ENCODE assay signal across 28 cellular contexts in the genomic region with DNA sequence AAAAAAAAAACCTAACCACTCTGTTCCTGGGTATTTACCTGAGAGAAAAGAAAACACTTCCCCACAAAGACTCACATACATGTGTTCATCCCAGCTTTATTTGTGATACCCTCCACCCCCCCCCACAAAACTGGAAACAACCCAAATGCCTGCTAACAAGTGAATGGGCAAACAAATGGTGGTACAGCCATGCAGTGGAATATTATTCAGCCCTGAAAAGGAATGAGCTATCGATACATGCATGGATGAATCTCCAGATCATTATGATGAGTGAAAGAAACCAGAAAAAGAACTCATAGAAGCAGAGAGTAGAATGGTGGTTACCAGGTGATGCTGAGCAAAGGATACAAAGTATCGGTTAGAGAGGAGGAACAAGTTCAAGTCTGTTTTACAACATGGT. TPM values are rescaled to one million over a fixed set of nuclear protein-coding genes. Genes with fewer than 3 reads are reported as not detected.
DNase-seq lines count a peak whose midpoint lies in the region; ATAC-seq, FAIRE-seq and TF ChIP-seq lines count a peak whose summit lies in the region.
"Had no signal": no experiment of that assay in that cellular context is flagged by ENCODE, and none has a peak within 500 bp of the region (broad histone marks: within the 10 kb centered on the region; RNA-seq: fewer than 3 reads in every experiment).

No MANE protein-coding gene starts in this region.

- H3K9ac ChIP-seq in K562 (ENCODE audit: insufficient read depth in 1 of 2, low read depth in 2 of 2, low read length in 2 of 2) (no peak overlapping the region), H1 (replicated peaks in 1 of 4; ENCODE audit: extremely low read depth in 1 of 4, low read depth in 3 of 4, low read length in 3 of 4) (no peak overlapping the region)
- H3K9ac ChIP-seq: BLaER1 had no signal

- H4K91ac ChIP-seq in H1 (replicated peaks; ENCODE audit: insufficient read length, low read length) = no peak overlapping the region

- ATAC-seq in K562 = no peak
- ATAC-seq: A549, GM12878 had no signal

- no peak overlapping the region for H3K18ac ChIP-seq in H1 (ENCODE audit: extremely low read depth, low read length)

- H2BK5ac ChIP-seq in H1 (ENCODE audit: low read depth, low read length) = no peak overlapping the region

- H2BK15ac ChIP-seq in H1 (ENCODE audit: low read length) = no peak overlapping the region

- FAIRE-seq in K562 (lab: Jason Lieb, UNC) (no peak), H1 (lab: Jason Lieb, UNC) (no peak)
- FAIRE-seq: A549, GM12878, GM12892, GM18507 had no signal

- 35% methylated on average over 2 of the region's 2 CpGs for WGBS in K562 (ENCODE audit: insufficient coverage, low coverage, missing lambda C conversion rate)
- WGBS in H1 (ENCODE audit: extremely low coverage in 1 of 2, insufficient coverage in 1 of 2, insufficient read length in 1 of 2, insufficient replicate concordance in 2 of 2, low coverage in 1 of 2, low lambda C conversion rate in 2 of 2, missing lambda C conversion rate in 1 of 2), 2 experiments = 90% methylated on average over 2 of the region's 2 CpGs; no CpG with 5 or more reads in 1 of the 2 experiments

- H3K79me2 ChIP-seq in K562 (ENCODE audit: control insufficient read depth, insufficient read depth, low read length) (no peaks in the 10 kb centered on the region), H1 (ENCODE audit: control insufficient read depth in 1 of 2, insufficient read depth in 2 of 2, low read length in 2 of 2) (no peaks in the 10 kb centered on the region)

- H3K23ac ChIP-seq in H1 (ENCODE audit: insufficient read length) = no peak overlapping the region

- H2BK12ac ChIP-seq in H1 (ENCODE audit: low read depth, low read length) = no peak overlapping the region

- in situ Hi-C loops in K562 (cut with MboI) = no loop called here

- H3K36me3 ChIP-seq in HEK293 (ENCODE audit: control insufficient read depth in 2 of 2, insufficient read depth in 1 of 2, low read length in 2 of 2) = no peaks in the 10 kb centered on the region
- H3K36me3 ChIP-seq in K562 (ENCODE audit: control insufficient read depth, insufficient read depth, low read length) = no peaks in the 10 kb centered on the region
- no peaks in the 10 kb centered on the region for H3K36me3 ChIP-seq in H1 (ENCODE audit: control insufficient read depth in 2 of 4, insufficient read depth in 4 of 4, low read length in 3 of 4)
- H3K36me3 ChIP-seq: BE2C, BLaER1 had no signal

- no peak overlapping the region for H3K4me3 ChIP-seq in HEK293 (ENCODE audit: low read depth, low read length)
- H3K4me3 ChIP-seq in K562 = no peak overlapping the region
- no peak overlapping the region for H3K4me3 ChIP-seq in H1 (ENCODE audit: extremely low read depth in 1 of 4, insufficient read depth in 2 of 4, low read depth in 3 of 4, low read length in 4 of 4)
- H3K4me3 ChIP-seq: A549, BLaER1, GM12878 had no signal

- H2AK5ac ChIP-seq in H1 (ENCODE audit: low read depth, low read length) = no peak overlapping the region

- no peak overlapping the region for H3K14ac ChIP-seq in H1 (ENCODE audit: insufficient read length)

- no peak overlapping the region for H3K4ac ChIP-seq in H1 (replicated peaks; ENCODE audit: insufficient read length, low read depth, low read length)

- H3K4me2 ChIP-seq in K562 (ENCODE audit: insufficient read depth, low read length) (no peak overlapping the region), H1 (ENCODE audit: insufficient read depth in 1 of 2, low read depth in 2 of 2, low read length in 2 of 2) (no peak overlapping the region)
- H3K4me2 ChIP-seq: A549, BLaER1 had no signal

- H3K56ac ChIP-seq in H1 (replicated peaks; ENCODE audit: insufficient read length, low read depth, low read length) = no peak overlapping the region

- H3K27ac ChIP-seq in HEK293 (ENCODE audit: extremely low read depth, low read depth, low read length) = no peak overlapping the region
- H3K27ac ChIP-seq in K562 (ENCODE audit: extremely low read depth, low read depth, low read length) = no peak overlapping the region
- no peak overlapping the region for H3K27ac ChIP-seq in H1 (ENCODE audit: low read depth, low read length)
- H3K27ac ChIP-seq: 22Rv1, A549, BLaER1 had no signal

- no peaks in the 10 kb centered on the region for H3K9me1 ChIP-seq in K562 (ENCODE audit: control insufficient read depth, insufficient read depth, low read length)

- TF ChIP-seq CTCF in HEK293 (tag by site-specific recombination; IDR thresholded peaks at IDR 0.05) (no peak), K562 (IDR thresholded peaks at IDR 0.05 in 2 of 3, conservative IDR thresholded peaks at IDR 0.05 in 1 of 3; ENCODE audit: insufficient read depth in 2 of 3, low read depth in 1 of 3, low read length in 3 of 3) (no peak), H1 (IDR thresholded peaks at IDR 0.05; ENCODE audit: control extremely low read depth in 1 of 3, insufficient read depth in 1 of 3, low read depth in 1 of 3, low read length in 3 of 3) (no peak)

- no peaks in the 10 kb centered on the region for H3K9me3 ChIP-seq in HEK293 (ENCODE audit: control insufficient read depth, insufficient read depth, low read depth, low read length)
- no peaks in the 10 kb centered on the region for H3K9me3 ChIP-seq in K562 (replicated peaks; ENCODE audit: control insufficient read depth, insufficient read depth, low read depth, low read length)
- peaks cover 0 to 3% of the 10 kb centered on the region in 2 experiments; a peak in 1 of 4 replicates for H3K9me3 ChIP-seq in H1 (ENCODE audit: insufficient read depth in 2 of 2, low read depth in 1 of 2, low read length in 1 of 2)
- H3K9me3 ChIP-seq: A549, BE2C, BLaER1 had no signal

- H2BK120ac ChIP-seq in H1 (replicated peaks; ENCODE audit: low read depth, low read length) = no peak overlapping the region

- H3K79me1 ChIP-seq in H1 (ENCODE audit: low read depth, low read length) = no peaks in the 10 kb centered on the region

- H2AFZ ChIP-seq in K562 (ENCODE audit: low read depth, low read length) (no peak overlapping the region), H1 (ENCODE audit: low read length) (no peak overlapping the region)

- H4K8ac ChIP-seq in H1 (ENCODE audit: extremely low read depth, insufficient read depth, low read length) = no peak overlapping the region

- H3K27me3 ChIP-seq in K562 (ENCODE audit: control insufficient read depth in 2 of 2, insufficient read depth in 2 of 2, low read length in 2 of 2) (peaks cover 21 to 47% of the 10 kb centered on the region in 2 experiments), H1 (replicated peaks in 1 of 4; ENCODE audit: control insufficient read depth in 3 of 4, extremely low read depth in 1 of 4, insufficient read depth in 3 of 4, low read length in 3 of 4) (no peaks in the 10 kb centered on the region)
- H3K27me3 ChIP-seq: BE2C, BLaER1 had no signal

- CTCF ChIA-PET in HEK293 (lab: Yijun Ruan, JAX) (no interaction called here), K562 (lab: Yijun Ruan, JAX; ENCODE audit: low intra/inter-chr PET ratio) (interaction anchor here (0.6 to 0.7 kb wide), 2 partner anchors 213 to 577 kb away, joined by 3 to 4 read pairs; no protein-coding TSS in a partner anchor), H1 (lab: Charles Lee; ENCODE audit: partially characterized antibody) (interaction anchor here (1.7 to 1.8 kb wide), 2 partner anchors 83 to 224 kb away, joined by 4 to 5 read pairs; no protein-coding TSS in a partner anchor)

- BruUV-seq in K562 (replicated peaks; lab: Mats Ljungman, UMichigan) = no TSS peak

- no peak overlapping the region for H2BK20ac ChIP-seq in H1 (ENCODE audit: low read length)

- no peak for TF ChIP-seq POLR2A in K562 (conservative IDR thresholded peaks at IDR 0.05)
- no peak for TF ChIP-seq POLR2A in H1 (IDR thresholded peaks at IDR 0.05; ENCODE audit: control extremely low read depth in 1 of 2, low read depth in 2 of 2, low read length in 2 of 2)

- no peak for TF ChIP-seq RAD21 in K562 (CRISPR knock-in tag; conservative IDR thresholded peaks at IDR 0.05 in 1 of 2, IDR thresholded peaks at IDR 0.05 in 1 of 2)
- TF ChIP-seq RAD21 in H1 (IDR thresholded peaks at IDR 0.05 in 1 of 2, conservative IDR thresholded peaks at IDR 0.05 in 1 of 2; ENCODE audit: low read depth in 2 of 2, low read length in 2 of 2) = no peak

- H3K23me2 ChIP-seq in H1 (ENCODE audit: low read depth, low read length) = no peaks in the 10 kb centered on the region

- H3K4me1 ChIP-seq in HEK293 (ENCODE audit: control insufficient read depth, insufficient read depth, low read length) = no peaks in the 10 kb centered on the region
- H3K4me1 ChIP-seq in K562 (replicated peaks in 1 of 2; ENCODE audit: control insufficient read depth in 2 of 2, insufficient read depth in 2 of 2, low read length in 2 of 2) = peaks cover 0 to 2% of the 10 kb centered on the region in 2 experiments; a peak in 2 of 5 replicates
- no peaks in the 10 kb centered on the region for H3K4me1 ChIP-seq in H1 (replicated peaks in 1 of 4; ENCODE audit: control insufficient read depth in 3 of 4, insufficient read depth in 4 of 4, low read length in 3 of 4)
- H3K4me1 ChIP-seq: BE2C, BLaER1 had no signal

- POLR2A ChIA-PET in HEK293 (lab: Yijun Ruan, JAX) = no interaction called here
- POLR2A ChIA-PET in K562 (lab: Yijun Ruan, JAX) = no interaction called here
- POLR2A ChIA-PET in H1 (lab: Charles Lee; ENCODE audit: partially characterized antibody) = no interaction called here

- H4K20me1 ChIP-seq in K562 (replicated peaks; ENCODE audit: control insufficient read depth, insufficient read depth, low read length) (no peaks in the 10 kb centered on the region), H1 (replicated peaks in 1 of 2; ENCODE audit: control insufficient read depth in 1 of 2, insufficient read depth in 2 of 2, low read length in 2 of 2) (no peaks in the 10 kb centered on the region)
- H4K20me1 ChIP-seq: BLaER1 had no signal

- TF ChIP-seq EP300 in K562 (IDR thresholded peaks at IDR 0.05; ENCODE audit: low read length) = no peak
- no peak for TF ChIP-seq EP300 in H1 (IDR thresholded peaks at IDR 0.05; ENCODE audit: borderline replicate concordance in 1 of 2, low read depth in 2 of 2, low read length in 2 of 2)

- H4K5ac ChIP-seq in H1 (ENCODE audit: insufficient read length, low read depth, low read length) = no peak overlapping the region

- no peak for DNase-seq in K562 (ENCODE audit: extremely low read depth in 1 of 4, low spot score in 3 of 4)
- DNase-seq in H1 (ENCODE audit: low read depth in 1 of 2, low spot score in 2 of 2) = no peak
- no peak for DNase-seq in Ammon's horn (ENCODE audit: low spot score)
- DNase-seq in germinal center (ENCODE audit: low spot score) = no peak
- DNase-seq: AML-193; BE2C; C1 segment of cervical spinal cord; CD4-positive, alpha-beta memory T cell; CD4-positive, CD25-positive, alpha-beta regulatory T cell; CD8-positive, alpha-beta memory T cell; COR-L47; DMS 273 treated with DMSO at 0.1 percent for 48 hours; DMS153; DMS53; DMS79; DND-41; EL; GDM1 had no signal

- intact Hi-C loops in K562 (cut with micrococcal nuclease) = no loop called here

RNA-seq across cellular contexts. Expression of a gene that starts 38.0 kb away (rescaled TPM):
- not detected in 2 replicates for total RNA-seq in K562 (2011; cell fraction: chromatin; rRNA removed; ENCODE audit: low replicate concordance)
- total RNA-seq in K562 (2011; cell fraction: nucleolus; rRNA removed) = not detected in 2 replicates
- total RNA-seq in K562 (2011; cell fraction: nucleoplasm; rRNA removed) = not detected in 2 replicates
- total RNA-seq in K562 (2014; rRNA removed) (not detected in 2 replicates), K562 (2014; rRNA removed; fragmentation: Illumina TruSeq; extraction: Trizol) (not detected in 2 replicates), K562 (2015; rRNA removed; fragmentation: Illumina TruSeq; extraction: Trizol) (not detected in 2 replicates), K562 (2021) (not detected in 2 replicates)
- polyA plus RNA-seq in K562 (2011; rRNA removed) (0.16 and 0.29 TPM in 2 replicates), K562 (2014; fragmentation: Illumina TruSeq; extraction: Trizol) (not detected in 2 replicates), K562 (2014; fragmentation: Nextera tagmentation; extraction: Ambion mirVana) (under 1 TPM in 1 of 2 experiments, not detected in 1; 0.22 TPM), K562 (2014; rRNA removed) (0.07 TPM in 1 of 2 replicates, not detected in the other), H1 (2011; rRNA removed) (not detected in 2 replicates)
- not detected in 2 replicates for polyA plus RNA-seq in K562 (2011; cell fraction: cytosol; rRNA removed)
- polyA plus RNA-seq in K562 (2011; cell fraction: nucleus; rRNA removed) = not detected in 2 replicates
- not detected in 2 replicates for polyA plus RNA-seq in K562 (2012)
- polyA minus RNA-seq in K562 (2011; rRNA and poly(A)+ RNA removed) = not detected in 2 replicates
- polyA minus RNA-seq in K562 (2011; cell fraction: cytosol; rRNA and poly(A)+ RNA removed) = not detected in 2 replicates
- polyA minus RNA-seq in K562 (2011; cell fraction: nucleus; rRNA and poly(A)+ RNA removed) = not detected in 2 replicates
- total RNA-seq in H1 (2021; fragmentation: NEBNext Ultra II Directional; extraction: Animal tissue kit (Norgen Biotek cat#: 25700)) = not detected in 2 replicates
- not detected for polyA plus RNA-seq in H1 (2011; cell fraction: cytosol; rRNA removed)
- polyA plus RNA-seq in H1 (2011; cell fraction: nucleus; rRNA removed) = not detected
- polyA plus RNA-seq in H1 (2012, experiment 1 of 2) = not detected in 4 replicates
- not detected for polyA plus RNA-seq in H1 (2012, experiment 2 of 2)
- not detected for polyA plus RNA-seq in H1 (2013, experiment 1 of 2)
- 0.02 TPM for polyA plus RNA-seq in H1 (2013, experiment 2 of 2)
- polyA minus RNA-seq in H1 (2011; rRNA and poly(A)+ RNA removed) = not detected in 2 replicates
- polyA minus RNA-seq in H1 (2011; cell fraction: cytosol; rRNA and poly(A)+ RNA removed) = not detected
- polyA minus RNA-seq in H1 (2011; cell fraction: nucleus; rRNA and poly(A)+ RNA removed) = not detected
- total RNA-seq: A172, Daoy, G401, GM12878 had no signal
- polyA plus RNA-seq: A549, GM12878 had no signal

RNA-seq across cellular contexts. Expression of a gene that starts 49.8 kb away (rescaled TPM):
- total RNA-seq in K562 (2011; cell fraction: chromatin; rRNA removed; ENCODE audit: low replicate concordance) = 0.21 and 0.62 TPM in 2 replicates
- total RNA-seq in K562 (2011; cell fraction: nucleolus; rRNA removed) = 0.13 and 0.33 TPM in 2 replicates
- 0.22 and 0.23 TPM in 2 replicates for total RNA-seq in K562 (2011; cell fraction: nucleoplasm; rRNA removed)
- not detected in 2 replicates for total RNA-seq in K562 (2014; rRNA removed)
- total RNA-seq in K562 (2014; rRNA removed; fragmentation: Illumina TruSeq; extraction: Trizol) = 0.07 and 0.13 TPM in 2 replicates
- total RNA-seq in K562 (2015; rRNA removed; fragmentation: Illumina TruSeq; extraction: Trizol) = 0.07 and 0.08 TPM in 2 replicates
- 0.09 and 0.16 TPM in 2 replicates for total RNA-seq in K562 (2021)
- 0.26 and 0.29 TPM in 2 replicates for polyA plus RNA-seq in K562 (2011; rRNA removed)
- polyA plus RNA-seq in K562 (2011; cell fraction: cytosol; rRNA removed) = 0.12 and 0.16 TPM in 2 replicates
- polyA plus RNA-seq in K562 (2011; cell fraction: nucleus; rRNA removed) = 0.10 and 0.31 TPM in 2 replicates
- 0.29 and 0.87 TPM in 2 replicates for polyA plus RNA-seq in K562 (2012)
- 0.04 and 0.11 TPM in 2 replicates for polyA plus RNA-seq in K562 (2014; fragmentation: Illumina TruSeq; extraction: Trizol)
- under 1 TPM; 0.08 to 0.15 TPM for polyA plus RNA-seq in K562 (2014; fragmentation: Nextera tagmentation; extraction: Ambion mirVana)
- polyA plus RNA-seq in K562 (2014; rRNA removed) = 0.08 TPM in 2 replicates
- 0.53 and 0.63 TPM in 2 replicates for polyA minus RNA-seq in K562 (2011; rRNA and poly(A)+ RNA removed)
- polyA minus RNA-seq in K562 (2011; cell fraction: cytosol; rRNA and poly(A)+ RNA removed) = 1.4 TPM in 1 of 2 replicates, not detected in the other
- 0.13 and 0.33 TPM in 2 replicates for polyA minus RNA-seq in K562 (2011; cell fraction: nucleus; rRNA and poly(A)+ RNA removed)
- not detected in 2 replicates for total RNA-seq in H1 (2021; fragmentation: NEBNext Ultra II Directional; extraction: Animal tissue kit (Norgen Biotek cat#: 25700))
- not detected in 2 replicates for polyA plus RNA-seq in H1 (2011; rRNA removed)
- polyA plus RNA-seq in H1 (2011; cell fraction: cytosol; rRNA removed) = not detected
- polyA plus RNA-seq in H1 (2011; cell fraction: nucleus; rRNA removed) = not detected
- 0.03 TPM in 1 of 4 replicates, not detected in the others for polyA plus RNA-seq in H1 (2012, experiment 1 of 2)
- polyA plus RNA-seq in H1 (2012, experiment 2 of 2) = not detected
- polyA plus RNA-seq in H1 (2013, experiment 1 of 2) = not detected
- polyA plus RNA-seq in H1 (2013, experiment 2 of 2) = 0.02 TPM
- polyA minus RNA-seq in H1 (2011; rRNA and poly(A)+ RNA removed) = not detected in 2 replicates
- not detected for polyA minus RNA-seq in H1 (2011; cell fraction: cytosol; rRNA and poly(A)+ RNA removed)
- polyA minus RNA-seq in H1 (2011; cell fraction: nucleus; rRNA and poly(A)+ RNA removed) = not detected
